Comparison of ENCODE assay signal across 24 cellular contexts in the genomic region with DNA sequence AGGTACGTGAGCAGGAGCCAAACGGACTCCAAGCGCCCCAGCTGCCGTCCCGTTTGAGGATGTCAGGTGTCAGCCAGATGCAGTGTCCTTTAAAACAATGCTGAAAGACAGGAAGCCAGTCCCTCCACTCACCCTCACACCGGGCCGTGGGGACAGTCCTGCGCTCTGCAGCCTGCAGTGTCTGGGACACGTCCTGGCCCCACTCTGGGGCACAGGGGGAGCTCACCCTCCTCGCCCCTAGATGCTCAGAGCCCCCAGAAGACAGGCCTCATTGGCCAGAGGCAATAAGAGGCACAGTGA.
"Had no signal": no experiment of that assay in that cellular context is flagged by ENCODE, and none has a peak within 500 bp of the region (broad histone marks: within the 10 kb centered on the region; RNA-seq: fewer than 3 reads in every experiment).

No MANE protein-coding gene starts in this region.

- H3K9me3 ChIP-seq: esophagus squamous epithelium, heart right ventricle, mucosa of descending colon, prostate gland, right atrium auricular region, sigmoid colon, thoracic aorta, tibial nerve, upper lobe of left lung, uterus had no signal

- DNase-seq: dermis blood vessel endothelial cell; effector memory CD4-positive, alpha-beta T cell; esophagus squamous epithelium; foreskin melanocyte; glutamatergic neuron; heart right ventricle; hippocampal formation; kidney glomerular epithelial cell; left ventricle myocardium superior; naive B cell; sigmoid colon; stimulated activated CD4-positive, alpha-beta T cell treated with anti-CD3 and anti-CD28 coated beads, Interleukin-4, amount 100 ng/mL, for 4 hours; stimulated activated naive B cell treated with anti-CD40 and anti-IgM and Interleukin-4, amounts not matched to agents 10 μg/mL and 1 μg/mL and 100 μg/mL, for 72 hours; uterus had no signal

- H3K27me3 ChIP-seq: right atrium auricular region, sigmoid colon, tibial nerve, upper lobe of left lung, uterus had no signal

- ATAC-seq: left ventricle myocardium superior; stimulated activated naive B cell treated with anti-CD40 and anti-IgM and Interleukin-4, amounts not matched to agents 10 μg/mL and 1 μg/mL and 100 μg/mL, for 72 hours had no signal

- FAIRE-seq: endothelial cell of umbilical vein, islet of Langerhans had no signal

- H3K27ac ChIP-seq: coronary artery, esophagus squamous epithelium, heart right ventricle, prostate gland, right atrium auricular region, sigmoid colon, thoracic aorta, tibial nerve, upper lobe of left lung, uterus had no signal

- H3K36me3 ChIP-seq: esophagus squamous epithelium, prostate gland, right atrium auricular region, sigmoid colon, thoracic aorta, uterus had no signal

- H3K4me1 ChIP-seq: heart right ventricle, prostate gland, right atrium auricular region, sigmoid colon, upper lobe of left lung, uterus had no signal

- H3K4me3 ChIP-seq: coronary artery, esophagus squamous epithelium, heart right ventricle, lung, mucosa of descending colon, prostate gland, right atrium auricular region, sigmoid colon, thoracic aorta, tibial nerve, upper lobe of left lung, uterus had no signal
